Comparison of ENCODE assay signal across 8 cellular contexts in genomic region chr1:16204634-16205332, GRCh38. TPM values are rescaled to one million over a fixed set of nuclear protein-coding genes. Genes with fewer than 3 reads are reported as not detected.
DNase-seq lines count a peak whose midpoint lies in the region; ATAC-seq and TF ChIP-seq lines count a peak whose summit lies in the region.

No MANE protein-coding gene starts in this region.

- peak; percentile 31 for TF ChIP-seq RAD21 in IMR-90 (IDR thresholded peaks at IDR 0.05; ENCODE audit: low read length)

- no peak overlapping the region for H2AFZ ChIP-seq in IMR-90 (replicated peaks; ENCODE audit: low read length, poor library complexity)

- no peak overlapping the region for H2BK20ac ChIP-seq in IMR-90 (ENCODE audit: low read depth, low read length)

- no peaks in the 10 kb centered on the region for H3K27me3 ChIP-seq in IMR-90 (ENCODE audit: control insufficient read depth, insufficient read depth, low read length)
- peaks cover 0 to 12% (median 0%) of the 10 kb centered on the region in 45 donors for H3K27me3 ChIP-seq in dorsolateral prefrontal cortex

- TF ChIP-seq POLR2A in IMR-90 (IDR thresholded peaks at IDR 0.05; ENCODE audit: low read depth, low read length): no peak

- H3K9me3 Mint-ChIP-seq in mesothelial cell of epicardium: no peaks in the 10 kb centered on the region

- no peak overlapping the region; the same call in 1 of the 2 replicates for H3K4ac ChIP-seq in IMR-90 (ENCODE audit: low read depth, low read length)

- no peak overlapping the region for H3K23ac ChIP-seq in IMR-90 (ENCODE audit: low read depth, low read length)

- H2BK15ac ChIP-seq in IMR-90 (ENCODE audit: low read depth, low read length): no peak overlapping the region

- DNase-seq in D341Med (ENCODE audit: low spot score) (peak; percentile 71), IMR-90 (no peak), islet precursor cell (peak; percentile 86), dorsolateral prefrontal cortex (no peak), mesothelial cell of epicardium (ENCODE audit: low spot score in 2 of 2, unreplicated experiment in 2 of 2) (no peak)
- peak; percentile 66 for DNase-seq in activated CD8-positive, alpha-beta memory T cell treated with anti-CD3 and anti-CD28 coated beads, Interleukin-2, amount 50 U/mL, for 48 hours

- in situ Hi-C loops in IMR-90 (cut with MboI; ENCODE audit: low sequenced_read_pairs): no loop called here

- no peaks in the 10 kb centered on the region for H3K27me3 Mint-ChIP-seq in mesothelial cell of epicardium (ENCODE audit: low read depth)

- peaks cover 6% of the 10 kb centered on the region; the same call in 1 of the 2 replicates for H3K9me1 ChIP-seq in IMR-90 (ENCODE audit: insufficient read depth, low read length)

- H3K4me3 ChIP-seq in IMR-90 (ENCODE audit: insufficient read depth, low read depth, low read length) (no peak overlapping the region), dorsolateral prefrontal cortex (no peak overlapping the region)

- ATAC-seq in IMR-90 (ENCODE audit: low read depth) (no peak), GM18909 (IDR thresholded peaks at IDR 0.05; ENCODE audit: poor library complexity, unreplicated experiment) (no peak), HG03378 (IDR thresholded peaks at IDR 0.05; ENCODE audit: unreplicated experiment) (no peak)

- no peaks in the 10 kb centered on the region for H3K9me3 ChIP-seq in IMR-90 (ENCODE audit: control insufficient read depth, insufficient read depth, low read length)

- H3K79me1 ChIP-seq in IMR-90 (ENCODE audit: low read depth in 1 of 2, low read length in 2 of 2): peaks cover 7 to 21% of the 10 kb centered on the region in 2 experiments; a peak in 3 of 4 replicates

- peak overlapping the region; percentile 84; the same call in 1 of the 2 replicates for H2AK5ac ChIP-seq in IMR-90 (ENCODE audit: low read depth, low read length)

- no peak overlapping the region for H4K91ac ChIP-seq in IMR-90 (ENCODE audit: insufficient read depth, low read depth, low read length)

- H3K56ac ChIP-seq in IMR-90 (ENCODE audit: extremely low read depth, insufficient read depth, low read length): no peak overlapping the region

- no peak overlapping the region for H2BK5ac ChIP-seq in IMR-90 (ENCODE audit: low read depth, low read length, poor library complexity, severe bottlenecking)

- H4K5ac ChIP-seq in IMR-90 (ENCODE audit: low read depth, low read length): no peak overlapping the region

- H3K18ac ChIP-seq in IMR-90 (ENCODE audit: low read depth, low read length): no peak overlapping the region

- H3K9ac ChIP-seq in IMR-90 (ENCODE audit: low read depth, low read length): no peak overlapping the region

- H3K27ac ChIP-seq in IMR-90 (ENCODE audit: insufficient read depth, low read length) (no peak overlapping the region), dorsolateral prefrontal cortex (no peak overlapping the region)

- dilution Hi-C loops in IMR-90 (cut with HindIII; ENCODE audit: low sequenced_read_pairs, unreplicated experiment): no loop called here

- intact Hi-C loops in IMR-90 (cut with micrococcal nuclease) (loop anchor here (5.0 kb wide), 2 partner anchors 38 to 163 kb away; partner anchors contain the start of gene SZRD1), dorsolateral prefrontal cortex (cut with DNase I) (loop anchor here in 1 of 2 donors (10.0 kb wide), 1 partner anchor 150 kb away; the partner anchor contains the start of gene FBXO42)

- POLR2A ChIA-PET in IMR-90 (lab: Charles Lee; ENCODE audit: unreplicated experiment): no interaction called here

- H3K4me1 Mint-ChIP-seq in mesothelial cell of epicardium: peaks cover 19% of the 10 kb centered on the region

- H3K27ac Mint-ChIP-seq in mesothelial cell of epicardium: no peak overlapping the region

- H2BK120ac ChIP-seq in IMR-90 (ENCODE audit: low read depth, low read length): no peak overlapping the region

- TF ChIP-seq CTCF in IMR-90 (conservative IDR thresholded peaks at IDR 0.05; ENCODE audit: low read depth, low read length) (peak; percentile 30), dorsolateral prefrontal cortex (IDR thresholded peaks at IDR 0.05 in 54 of 56, conservative IDR thresholded peaks at IDR 0.05 in 2 of 56; ENCODE audit: low read depth in 1 of 56, partially characterized antibody in 56 of 56) (peak in 9 of 56 donors; percentile 7 to 25 (median 13)), mesothelial cell of epicardium (IDR thresholded peaks at IDR 0.05; ENCODE audit: unreplicated experiment) (no peak)

- no peaks in the 10 kb centered on the region; the same call in 1 of the 2 replicates for H4K20me1 ChIP-seq in IMR-90 (ENCODE audit: insufficient read depth, low read length)

- no peak overlapping the region for H4K8ac ChIP-seq in IMR-90 (ENCODE audit: low read depth in 2 of 2, low read length in 2 of 2)

- peaks cover 17% of the 10 kb centered on the region for H3K36me3 Mint-ChIP-seq in mesothelial cell of epicardium

- no peak overlapping the region for H3K4me3 Mint-ChIP-seq in mesothelial cell of epicardium

- no CpG with 5 or more reads among the region's 12 CpGs for WGBS in IMR-90 (ENCODE audit: extremely low coverage in 2 of 2, insufficient read length in 1 of 2), 2 experiments

- CTCF ChIA-PET in IMR-90 (lab: Yijun Ruan, JAX): interaction anchor here (1.4 kb wide), 1 partner anchor 40 kb away, joined by 5 read pairs; no protein-coding TSS in a partner anchor

- no TSS peak for BruUV-seq in IMR-90 (replicated peaks; lab: Mats Ljungman, UMichigan)

- H3K4me2 ChIP-seq in IMR-90 (ENCODE audit: low read depth, low read length): no peak overlapping the region

- H3K36me3 ChIP-seq in IMR-90 (ENCODE audit: control insufficient read depth, insufficient read depth, low read length): peaks cover 2% of the 10 kb centered on the region

- H2AK9ac ChIP-seq in IMR-90 (replicated peaks; ENCODE audit: low read depth, low read length, poor library complexity): peak overlapping the region; percentile 60

- no peak overlapping the region for H3K14ac ChIP-seq in IMR-90 (replicated peaks; ENCODE audit: low read depth, low read length)

- peaks cover 9% of the 10 kb centered on the region for H3K4me1 ChIP-seq in IMR-90 (ENCODE audit: control insufficient read depth, insufficient read depth, low read length)

TF ChIP-seq in IMR-90, 13 proteins besides CTCF, POLR2A, EP300 and RAD21:
- TF ChIP-seq FOS (IDR thresholded peaks at IDR 0.05; ENCODE audit: low read depth, low read length) (no peak), SMC3 (IDR thresholded peaks at IDR 0.05; ENCODE audit: low read depth, low read length) (peak; percentile 16; the same call in 1 of the 2 replicates)

RNA-seq across cellular contexts. Expression of gene ARHGEF19, which starts 7.7 kb away (rescaled TPM):
- total RNA-seq in IMR-90 (2012; rRNA removed) (3.3 and 4.5 TPM in 2 replicates), dorsolateral prefrontal cortex (1 to 10 TPM in 92 of 120 experiments, under 1 TPM in 28; 0.25 to 6.1 (median 1.6) TPM), mesothelial cell of epicardium (85.3 to 88.3 TPM (median 86.6 TPM) in 3 replicates)
- polyA plus RNA-seq in IMR-90 (2012; rRNA removed): 16.8 and 17.2 TPM in 2 replicates
- 13.6 and 18.3 TPM in 2 replicates for polyA plus RNA-seq in IMR-90 (2012; cell fraction: cytosol; rRNA removed)
- polyA plus RNA-seq in IMR-90 (2012; cell fraction: nucleus; rRNA removed; ENCODE audit: low replicate concordance): 34.8 and 65.2 TPM in 2 replicates

RNA-seq across cellular contexts. Expression of gene CPLANE2, which starts 32.2 kb away (rescaled TPM):
- 3.2 and 3.3 TPM in 2 replicates for total RNA-seq in IMR-90 (2012; rRNA removed)
- 5.8 and 7.5 TPM in 2 replicates for polyA plus RNA-seq in IMR-90 (2012; rRNA removed)
- 3.2 and 10.3 TPM in 2 replicates for polyA plus RNA-seq in IMR-90 (2012; cell fraction: cytosol; rRNA removed)
- 3.8 and 21.9 TPM in 2 replicates for polyA plus RNA-seq in IMR-90 (2012; cell fraction: nucleus; rRNA removed; ENCODE audit: low replicate concordance)
- 10 to 100 TPM in 117 of 120 experiments, 1 to 10 TPM in 3; 8.3 to 46.2 (median 18.1) TPM for total RNA-seq in dorsolateral prefrontal cortex
- total RNA-seq in mesothelial cell of epicardium: 7.7 to 10.7 TPM (median 9.1 TPM) in 3 replicates

RNA-seq across cellular contexts. Expression of gene EPHA2, which starts 48.9 kb away (rescaled TPM):
- total RNA-seq in IMR-90 (2012; rRNA removed): 22.5 and 24.0 TPM in 2 replicates
- 72.6 and 82.5 TPM in 2 replicates for polyA plus RNA-seq in IMR-90 (2012; rRNA removed)
- polyA plus RNA-seq in IMR-90 (2012; cell fraction: cytosol; rRNA removed): 65.8 and 89.5 TPM in 2 replicates
- 96.5 and 215 TPM in 2 replicates for polyA plus RNA-seq in IMR-90 (2012; cell fraction: nucleus; rRNA removed; ENCODE audit: low replicate concordance)
- total RNA-seq in dorsolateral prefrontal cortex: 10 to 100 TPM in 5 of 120 experiments, 1 to 10 TPM in 115; 1.4 to 14.6 (median 4.4) TPM
- 71.8 to 76.3 TPM (median 75.0 TPM) in 3 replicates for total RNA-seq in mesothelial cell of epicardium

Comparison
In these comparisons a context has a peak if more than half of its experiments do, and no peak if none do; other contexts are left out.
1. DNase-seq: peak in D341Med (single experiment), activated CD8-positive, alpha-beta memory T cell treated with anti-CD3 and anti-CD28 coated beads, Interleukin-2, amount 50 U/mL, for 48 hours (single experiment) and islet precursor cell (single experiment); none in IMR-90 (single experiment), dorsolateral prefrontal cortex (0 of 10) and mesothelial cell of epicardium (0 of 2).
2. RNA of gene ARHGEF19, which starts 7.7 kb away (total RNA-seq): 85.3 to 88.3 TPM in mesothelial cell of epicardium; 3.3 to 4.5 TPM in IMR-90 and 0.25 to 6.1 TPM in dorsolateral prefrontal cortex; every median in the first group is over 10 times any median in the second.